Comparison of ENCODE assay signal across 8 cellular contexts in the genomic region with DNA sequence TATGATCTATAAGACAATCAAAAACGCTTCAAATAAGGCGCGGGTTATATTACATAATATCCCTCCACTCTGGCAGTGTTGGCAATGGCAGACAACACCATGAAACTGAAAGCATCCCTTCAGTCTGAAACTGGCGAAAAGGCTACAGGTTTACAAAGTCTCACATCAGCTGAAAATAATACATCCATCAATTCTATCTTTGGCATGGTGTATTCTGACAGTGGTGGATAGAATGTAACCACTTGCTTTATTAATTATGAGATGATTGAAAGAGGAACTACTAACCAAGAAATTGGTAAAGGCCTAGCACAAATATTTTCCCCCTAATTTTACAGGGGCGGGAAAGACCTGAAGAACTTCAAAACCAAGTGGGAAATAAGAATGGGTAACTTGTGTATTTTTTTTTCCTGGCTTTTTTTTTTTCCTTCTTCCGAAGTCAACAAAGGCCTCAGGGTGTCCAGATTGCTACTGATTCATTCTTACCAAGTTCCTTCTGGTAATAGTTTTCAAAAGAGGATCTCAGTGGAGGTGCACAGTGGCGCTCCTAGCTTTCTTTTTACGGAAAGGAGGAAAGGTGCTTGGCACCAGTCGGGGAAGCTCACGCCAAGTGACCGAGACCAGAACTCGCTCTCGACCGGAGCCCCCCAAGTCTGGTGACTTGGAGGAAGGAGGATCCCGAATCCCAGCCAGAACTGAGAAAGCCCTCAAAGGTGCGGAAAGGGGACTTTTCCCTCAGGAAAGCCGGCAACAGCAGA. TPM values are rescaled to one million over a fixed set of nuclear protein-coding genes. Genes with fewer than 3 reads are reported as not detected.
DNase-seq lines count a peak whose midpoint lies in the region; ATAC-seq and TF ChIP-seq lines count a peak whose summit lies in the region.

No MANE protein-coding gene starts in this region.

- dilution Hi-C loops in mammary epithelial cell (cut with HindIII; ENCODE audit: low sequenced_read_pairs), result no loop called here

- peak overlapping the region; percentile 96 for H3K4me2 ChIP-seq in mammary epithelial cell (ENCODE audit: insufficient read depth, low read depth, low read length)

- DNase-seq in activated CD4-positive, alpha-beta T cell treated with anti-CD3 and anti-CD28 coated beads for 36 hours, result peak; percentile 17
- no peak for DNase-seq in activated CD4-positive, alpha-beta T cell treated with anti-CD3 and anti-CD28 coated beads, Interleukin-2, amount 50 U/mL, for 1 hour
- DNase-seq in NCI-H69 (lab: John Stamatoyannopoulos, UW) (peak; percentile 36), mammary epithelial cell (no peak), left lung (no peak), thoracic aorta (ENCODE audit: low spot score) (no peak), foreskin melanocyte (no peak)

- peaks cover 48% of the 10 kb centered on the region for H3K4me1 Mint-ChIP-seq in activated CD4-positive, alpha-beta T cell treated with anti-CD3 and anti-CD28 coated beads for 36 hours

- in situ Hi-C loops in mammary epithelial cell (cut with MboI; ENCODE audit: low sequenced_read_pairs in 2 of 2), result no loop called here

- H3K27me3 ChIP-seq in mammary epithelial cell (ENCODE audit: insufficient read depth, low read length), result no peaks in the 10 kb centered on the region
- H3K27me3 ChIP-seq in left lung, result no peaks in the 10 kb centered on the region
- no peaks in the 10 kb centered on the region for H3K27me3 ChIP-seq in thoracic aorta (replicated peaks; ENCODE audit: insufficient read depth)

- intact Hi-C loops in activated CD4-positive, alpha-beta T cell treated with anti-CD3 and anti-CD28 coated beads for 36 hours (cut with DNase I, micrococcal nuclease), result loop anchor here (2.0 to 5.0 kb wide), 4 partner anchors 41 to 549 kb away; no protein-coding TSS in a partner anchor
- intact Hi-C loops in mammary epithelial cell (cut with micrococcal nuclease) (loop anchor here (5.0 kb wide), 1 partner anchor 153 kb away; a partner anchor contains a TSS), left lung (cut with DNase I) (no loop called here)

- peaks cover 92% of the 10 kb centered on the region for H3K79me2 ChIP-seq in mammary epithelial cell (ENCODE audit: insufficient read depth, low read length)

- peaks cover 5% of the 10 kb centered on the region for H3K9me3 Mint-ChIP-seq in activated CD4-positive, alpha-beta T cell treated with anti-CD3 and anti-CD28 coated beads for 36 hours (ENCODE audit: low read depth)

- H3K27me3 Mint-ChIP-seq in activated CD4-positive, alpha-beta T cell treated with anti-CD3 and anti-CD28 coated beads for 36 hours, result no peaks in the 10 kb centered on the region

- peak overlapping the region; percentile 87 for H3K4me3 Mint-ChIP-seq in activated CD4-positive, alpha-beta T cell treated with anti-CD3 and anti-CD28 coated beads for 36 hours

- peak overlapping the region; percentile 99 for H3K9ac ChIP-seq in mammary epithelial cell (ENCODE audit: insufficient read depth, low read length)

- H4K20me1 ChIP-seq in mammary epithelial cell (ENCODE audit: insufficient read depth, low read length), result no peaks in the 10 kb centered on the region

- H3K4me3 ChIP-seq in HEK293 (ENCODE audit: low read depth, low read length), result peak overlapping the region; percentile 80
- H3K4me3 ChIP-seq in mammary epithelial cell (replicated peaks in 1 of 3; ENCODE audit: insufficient read depth in 1 of 3, low read depth in 2 of 3, low read length in 3 of 3), result peak overlapping the region; percentile 68 to 88 (median 86)
- H3K4me3 ChIP-seq in left lung, result peak overlapping the region; percentile 93 to 94
- peak overlapping the region; percentile 80 for H3K4me3 ChIP-seq in thoracic aorta

- 0% methylated on average over 9 of the region's 17 CpGs for WGBS in mammary epithelial cell (ENCODE audit: low coverage, missing lambda C conversion rate)

- POLR2A ChIA-PET in activated CD4-positive, alpha-beta T cell treated with anti-CD3 and anti-CD28 coated beads for 36 hours (lab: Charles Lee), result no interaction called here
- POLR2A ChIA-PET in HEK293 (lab: Yijun Ruan, JAX), result interaction anchor here (1.0 to 1.5 kb wide), 4 partner anchors 9 to 155 kb away, joined by 3 to 5 read pairs (median 3); a partner anchor contains a TSS

- H3K4me1 ChIP-seq in HEK293 (ENCODE audit: control insufficient read depth, insufficient read depth, low read length) (no peaks in the 10 kb centered on the region), mammary epithelial cell (ENCODE audit: insufficient read depth, low read length) (peaks cover 18% of the 10 kb centered on the region), left lung (peaks cover 7 to 35% of the 10 kb centered on the region in 2 donors), thoracic aorta (ENCODE audit: control insufficient read depth in 1 of 2, low read depth in 2 of 2) (peaks cover 5 to 16% of the 10 kb centered on the region in 2 donors)

- H3K27ac Mint-ChIP-seq in activated CD4-positive, alpha-beta T cell treated with anti-CD3 and anti-CD28 coated beads for 36 hours, result peak overlapping the region; percentile 94

- H3K9me3 ChIP-seq in HEK293 (ENCODE audit: control insufficient read depth, insufficient read depth, low read depth, low read length) (no peaks in the 10 kb centered on the region), mammary epithelial cell (replicated peaks; ENCODE audit: insufficient read depth, low read length) (no peaks in the 10 kb centered on the region), left lung (no peaks in the 10 kb centered on the region), thoracic aorta (no peaks in the 10 kb centered on the region)

- ATAC-seq in activated CD4-positive, alpha-beta T cell treated with anti-CD3 and anti-CD28 coated beads for 36 hours, result peak; percentile 17
- ATAC-seq in left lung, result peak; percentile 27
- ATAC-seq in thoracic aorta (ENCODE audit: insufficient number of reproducible peaks, low FRiP score, low read depth), result no peak

- TSS peak; percentile 50 for BruUV-seq in mammary epithelial cell (replicated peaks; lab: Mats Ljungman, UMichigan)

- TF ChIP-seq CTCF in HEK293 (tag by site-specific recombination; IDR thresholded peaks at IDR 0.05), result no peak
- TF ChIP-seq CTCF in mammary epithelial cell (conservative IDR thresholded peaks at IDR 0.05 in 1 of 2, IDR thresholded peaks at IDR 0.05 in 1 of 2; ENCODE audit: extremely low read depth in 1 of 2, insufficient read depth in 1 of 2, low read depth in 1 of 2, low read length in 2 of 2), result no peak
- no peak for TF ChIP-seq CTCF in left lung (IDR thresholded peaks at IDR 0.05)
- TF ChIP-seq CTCF in thoracic aorta (IDR thresholded peaks at IDR 0.05), result no peak

- H3K36me3 ChIP-seq in HEK293 (ENCODE audit: control insufficient read depth in 2 of 2, insufficient read depth in 1 of 2, low read length in 2 of 2) (peaks cover 0 to 8% of the 10 kb centered on the region in 2 experiments; a peak in 1 of 3 replicates), mammary epithelial cell (ENCODE audit: insufficient read depth, low read length) (peaks cover 2% of the 10 kb centered on the region), left lung (no peaks in the 10 kb centered on the region), thoracic aorta (no peaks in the 10 kb centered on the region)

- peak overlapping the region; percentile 63 for H2AFZ ChIP-seq in mammary epithelial cell (ENCODE audit: low read depth, low read length)

- H3K36me3 Mint-ChIP-seq in activated CD4-positive, alpha-beta T cell treated with anti-CD3 and anti-CD28 coated beads for 36 hours (ENCODE audit: low read depth), result peaks cover 38% of the 10 kb centered on the region

- CTCF ChIA-PET in activated CD4-positive, alpha-beta T cell treated with anti-CD3 and anti-CD28 coated beads for 36 hours (lab: Charles Lee), result interaction anchor here (0.7 to 2.5 kb wide), 9 partner anchors 8 to 180 kb away, joined by 3 to 9 read pairs (median 4); no protein-coding TSS in a partner anchor
- CTCF ChIA-PET in HEK293 (lab: Yijun Ruan, JAX) (interaction anchor here (0.7 kb wide), 1 partner anchor 1055 kb away, joined by 3 read pairs; no protein-coding TSS in a partner anchor), mammary epithelial cell (lab: Charles Lee; ENCODE audit: low non-redundant PET) (no interaction called here)

- H3K27ac ChIP-seq in HEK293 (ENCODE audit: extremely low read depth, low read depth, low read length) (peak overlapping the region; percentile 38; the same call in 1 of the 2 replicates), mammary epithelial cell (ENCODE audit: insufficient read depth, low read depth, low read length) (peak overlapping the region; percentile 96), left lung (peak overlapping the region; percentile 85 to 90), thoracic aorta (peak overlapping the region; percentile 85 to 89)

TF ChIP-seq in HEK293, 187 proteins besides CTCF, POLR2A, EP300 and RAD21 (continues in another document):
- TF ChIP-seq ZNF529 (tag by site-specific recombination; IDR thresholded peaks at IDR 0.05; ENCODE audit: insufficient replicate concordance) (no peak), PRDM1 (tag by site-specific recombination; IDR thresholded peaks at IDR 0.05) (peak; percentile 33; the same call in 1 of the 2 replicates), ZNF391 (tag by site-specific recombination; IDR thresholded peaks at IDR 0.05; ENCODE audit: borderline replicate concordance, low read depth) (no peak)

RNA-seq across cellular contexts. Expression of a gene that starts 0.7 kb away (rescaled TPM):
- total RNA-seq in activated CD4-positive, alpha-beta T cell treated with anti-CD3 and anti-CD28 coated beads for 36 hours, result 10 to 100 TPM; 88.3 to 97.3 TPM
- total RNA-seq in mammary epithelial cell (100 to 1,000 TPM; 178 to 203 TPM), left lung (10 to 100 TPM; 57.6 to 62.6 TPM), thoracic aorta (10 to 100 TPM; 28.3 to 94.5 TPM)
- 143 TPM for polyA plus RNA-seq in mammary epithelial cell
- 130 TPM for polyA minus RNA-seq in mammary epithelial cell

RNA-seq across cellular contexts. Expression of a gene that starts 53.9 kb away (rescaled TPM):
- not detected for total RNA-seq in activated CD4-positive, alpha-beta T cell treated with anti-CD3 and anti-CD28 coated beads for 36 hours
- total RNA-seq in mammary epithelial cell, result under 1 TPM in 1 of 2 donors, not detected in 1; 0.26 TPM
- polyA plus RNA-seq in mammary epithelial cell, result 0.05 TPM
- polyA minus RNA-seq in mammary epithelial cell, result not detected
- not detected for total RNA-seq in left lung
- not detected for total RNA-seq in thoracic aorta

Comparison
In these comparisons a context has a peak if more than half of its experiments do, and no peak if none do; other contexts are left out.
1. DNase-seq: peak in activated CD4-positive, alpha-beta T cell treated with anti-CD3 and anti-CD28 coated beads for 36 hours (single experiment) and NCI-H69 (single experiment); none in activated CD4-positive, alpha-beta T cell treated with anti-CD3 and anti-CD28 coated beads, Interleukin-2, amount 50 U/mL, for 1 hour (single experiment), mammary epithelial cell (single experiment), left lung (0 of 2), thoracic aorta (single experiment) and foreskin melanocyte (single experiment).
2. H3K27ac ChIP-seq: peak in every context shown above with its lines; median percentile 96 in mammary epithelial cell; 88 in left lung; 87 in thoracic aorta; 38 in HEK293.
3. intact Hi-C loops: an anchor here in activated CD4-positive, alpha-beta T cell treated with anti-CD3 and anti-CD28 coated beads for 36 hours (2.0 to 5.0 kb wide) and mammary epithelial cell (5.0 kb wide); none called in left lung.
4. Peak in every context shown above with its lines, with median percentiles within 50 percentile points of each other: H3K4me3 ChIP-seq.